15 cellular contexts compared by ENCODE assay signal in genomic region chr3:184656430-184656990, GRCh38. TPM values are rescaled to one million over a fixed set of nuclear protein-coding genes. Genes with fewer than 3 reads are reported as not detected.
A peak's percentile ranks its signal among the peaks of the same experiment; 100 is the strongest.
DNase-seq lines count a peak whose midpoint lies in the region; ATAC-seq and TF ChIP-seq lines count a peak whose summit lies in the region.
"Had no signal": no experiment of that assay in that cellular context is flagged by ENCODE, and none has a peak within 500 bp of the region (broad histone marks: within the 10 kb centered on the region; RNA-seq: fewer than 3 reads in every experiment).

No MANE protein-coding gene starts in this region.

- no peaks in the 10 kb centered on the region for H4K20me1 ChIP-seq in BLaER1 treated with 17β-estradiol and CSF1 and Interleukin-3, amounts not matched to agents 10 nM and 100 nM

- peak overlapping the region; percentile 70 for H4K91ac ChIP-seq in trophoblast cell (ENCODE audit: low read depth, low read length)

- H2AK5ac ChIP-seq in trophoblast cell (ENCODE audit: low read length) = no peak overlapping the region

- H2AFZ ChIP-seq in trophoblast cell (ENCODE audit: insufficient read depth, low read length, poor library complexity) = no peak overlapping the region

- no peaks in the 10 kb centered on the region for H3K36me3 ChIP-seq in BLaER1 treated with 17β-estradiol and CSF1 and Interleukin-3, amounts not matched to agents 10 nM and 100 nM
- H3K36me3 ChIP-seq in SJCRH30 (no peaks in the 10 kb centered on the region), trophoblast cell (ENCODE audit: control insufficient read depth in 1 of 2, insufficient read depth in 2 of 2, low read length in 2 of 2) (no peaks in the 10 kb centered on the region), HAP-1 (replicated peaks) (no peaks in the 10 kb centered on the region)
- H3K36me3 ChIP-seq: gastrocnemius medialis, lower lobe of right lung had no signal

- no peak overlapping the region for H3K9ac ChIP-seq in BLaER1 treated with 17β-estradiol and CSF1 and Interleukin-3, amounts not matched to agents 10 nM and 100 nM
- no peak overlapping the region for H3K9ac ChIP-seq in trophoblast cell (ENCODE audit: low read length)

- H3K23ac ChIP-seq in trophoblast cell (ENCODE audit: low read length) = no peak overlapping the region

- H4K8ac ChIP-seq in trophoblast cell (ENCODE audit: low read depth, low read length) = peak overlapping the region; percentile 22

- DNase-seq in SJCRH30 (no peak), foreskin keratinocyte (no peak), trophoblast cell (peak in 1 of 2 donors; percentile 94), NCI-H146 (lab: John Stamatoyannopoulos, UW) (no peak), ACHN (no peak), HAP-1 (ENCODE audit: low spot score in 2 of 2) (no peak)
- DNase-seq in effector CD8-positive, alpha-beta T cell (lab: John Stamatoyannopoulos, UW) = no peak
- DNase-seq: activated naive CD4-positive, alpha-beta T cell treated with anti-CD3 and anti-CD28 coated beads, Interleukin-2, amount 50 U/mL, for 16 hours; activated T-cell treated with anti-CD3 and anti-CD28 coated beads, Interleukin-2, amount 50 U/mL, for 4 hours; gastrocnemius medialis; KG1; lower lobe of right lung; NCI-H1930; SHP77 treated with DMSO at 0.1 percent for 48 hours had no signal

- H3K4ac ChIP-seq in trophoblast cell (ENCODE audit: low read depth, low read length) = no peak overlapping the region

- H2BK5ac ChIP-seq in trophoblast cell (ENCODE audit: low read depth, low read length, poor library complexity) = no peak overlapping the region

- peak overlapping the region; percentile 23 to 77 (median 54) for H3K4me2 ChIP-seq in BLaER1 treated with 17β-estradiol and CSF1 and Interleukin-3, amounts not matched to agents 10 nM and 100 nM
- no peak overlapping the region for H3K4me2 ChIP-seq in trophoblast cell (ENCODE audit: low read length)

- peak overlapping the region; percentile 26 for H2BK120ac ChIP-seq in trophoblast cell (ENCODE audit: insufficient read depth, low read length, poor library complexity)

- peaks cover 45 to 70% (median 60%) of the 10 kb centered on the region in 10 experiments for H3K4me1 ChIP-seq in BLaER1 treated with 17β-estradiol and CSF1 and Interleukin-3, amounts not matched to agents 10 nM and 100 nM
- H3K4me1 ChIP-seq in SJCRH30 = peaks cover 33% of the 10 kb centered on the region
- H3K4me1 ChIP-seq in foreskin keratinocyte = peaks cover 18% of the 10 kb centered on the region
- peaks cover 40 to 42% of the 10 kb centered on the region in 2 experiments for H3K4me1 ChIP-seq in trophoblast cell (ENCODE audit: control insufficient read depth in 1 of 2, insufficient read depth in 2 of 2, low read length in 2 of 2)
- no peaks in the 10 kb centered on the region; the same call in none of the 2 replicates for H3K4me1 ChIP-seq in HAP-1
- H3K4me1 ChIP-seq: lower lobe of right lung had no signal

- H3K14ac ChIP-seq in trophoblast cell (ENCODE audit: low read length) = peak overlapping the region; percentile 5

- in situ Hi-C loops in ACHN (cut with HindIII; ENCODE audit: low pct_ligation_motif_present, low pct_unique_long_range_greater_than_20kb, low sequenced_read_pairs) (no loop called here), HAP-1 (cut with MboI; ENCODE audit: low sequenced_read_pairs) (no loop called here)

- no CpG with 5 or more reads among the region's 5 CpGs for WGBS in trophoblast cell (ENCODE audit: extremely low coverage, insufficient coverage, insufficient read length)

- no peak for TF ChIP-seq CTCF in foreskin keratinocyte (conservative IDR thresholded peaks at IDR 0.05)

- H3K79me2 ChIP-seq in trophoblast cell (ENCODE audit: control insufficient read depth, insufficient read depth, low read length, poor library complexity) = peaks cover 3% of the 10 kb centered on the region

- no peak for ATAC-seq in foreskin keratinocyte
- ATAC-seq: gastrocnemius medialis, lower lobe of right lung had no signal

- no peaks in the 10 kb centered on the region for H3K27me3 ChIP-seq in BLaER1 treated with 17β-estradiol and CSF1 and Interleukin-3, amounts not matched to agents 10 nM and 100 nM
- no peaks in the 10 kb centered on the region for H3K27me3 ChIP-seq in SJCRH30
- H3K27me3 ChIP-seq in foreskin keratinocyte = no peaks in the 10 kb centered on the region
- H3K27me3 ChIP-seq in trophoblast cell (ENCODE audit: insufficient read depth, low read length) = no peaks in the 10 kb centered on the region
- H3K27me3 ChIP-seq in HAP-1 (ENCODE audit: low read depth) = no peaks in the 10 kb centered on the region
- H3K27me3 ChIP-seq: gastrocnemius medialis had no signal

- H3K9me3 ChIP-seq in BLaER1 treated with 17β-estradiol and CSF1 and Interleukin-3, amounts not matched to agents 10 nM and 100 nM (replicated peaks in 1 of 11) = peaks cover 6 to 21% (median 14%) of the 10 kb centered on the region in 11 experiments; a peak in 19 of 22 replicates
- H3K9me3 ChIP-seq in SJCRH30 (replicated peaks) (no peaks in the 10 kb centered on the region), trophoblast cell (ENCODE audit: insufficient read depth, low read depth, low read length) (no peaks in the 10 kb centered on the region), HAP-1 (no peaks in the 10 kb centered on the region)
- H3K9me3 ChIP-seq: gastrocnemius medialis, lower lobe of right lung had no signal

- H3K79me1 ChIP-seq in trophoblast cell (ENCODE audit: low read length) = peaks cover 23% of the 10 kb centered on the region

- no peak overlapping the region for H4K12ac ChIP-seq in trophoblast cell (ENCODE audit: low read depth, low read length)

- H3K4me3 ChIP-seq in BLaER1 treated with 17β-estradiol and CSF1 and Interleukin-3, amounts not matched to agents 10 nM and 100 nM = no peak overlapping the region
- H3K4me3 ChIP-seq in SJCRH30 = no peak overlapping the region
- no peak overlapping the region for H3K4me3 ChIP-seq in trophoblast cell (ENCODE audit: low read depth, low read length)
- no peak overlapping the region for H3K4me3 ChIP-seq in HAP-1
- H3K4me3 ChIP-seq: gastrocnemius medialis, lower lobe of right lung had no signal

- H2BK12ac ChIP-seq in trophoblast cell (ENCODE audit: low read length) = peak overlapping the region; percentile 55

- no peak overlapping the region for H3K18ac ChIP-seq in trophoblast cell (ENCODE audit: low read length)

- H3K27ac ChIP-seq in BLaER1 treated with 17β-estradiol and CSF1 and Interleukin-3, amounts not matched to agents 10 nM and 100 nM = no peak overlapping the region
- H3K27ac ChIP-seq in SJCRH30 (peak overlapping the region; percentile 99), foreskin keratinocyte (peak overlapping the region; percentile 95), trophoblast cell (ENCODE audit: low read depth, low read length) (peak overlapping the region; percentile 13)
- H3K27ac ChIP-seq: gastrocnemius medialis, lower lobe of right lung had no signal

RNA-seq across cellular contexts. Expression of gene MAGEF1, which starts 55.4 kb away (rescaled TPM):
- 54.3 and 58.7 TPM in 2 replicates for total RNA-seq in SJCRH30 (2014; rRNA removed; shearing (Covaris generic))
- total RNA-seq in foreskin keratinocyte = 18.4 and 19.1 TPM in 2 replicates
- polyA plus RNA-seq in foreskin keratinocyte = 17.0 and 19.1 TPM in 2 replicates
- 28.9 and 31.1 TPM in 2 replicates for polyA plus RNA-seq in trophoblast cell (2013)

Comparison
In these comparisons a context has a peak if more than half of its experiments do, and no peak if none do; other contexts are left out.
1. H3K27ac ChIP-seq: peak in SJCRH30 (single experiment), foreskin keratinocyte (single experiment) and trophoblast cell (single experiment); none in BLaER1 treated with 17β-estradiol and CSF1 and Interleukin-3, amounts not matched to agents 10 nM and 100 nM (0 of 11).